In genomic region chr2:179022685-179023084, GRCh38 we compare ENCODE assay signal across 19 cellular contexts. TPM values are rescaled to one million over a fixed set of nuclear protein-coding genes. Genes with fewer than 3 reads are reported as not detected.
DNase-seq lines count a peak whose midpoint lies in the region; ATAC-seq and TF ChIP-seq lines count a peak whose summit lies in the region.
"Had no signal": no experiment of that assay in that cellular context is flagged by ENCODE, and none has a peak within 500 bp of the region (broad histone marks: within the 10 kb centered on the region; RNA-seq: fewer than 3 reads in every experiment).

No MANE protein-coding gene starts in this region.

- DNase-seq in Right ventricle myocardium inferior (ENCODE audit: missing footprints) (peak; percentile 65), cardiac septum (ENCODE audit: low spot score) (no peak), OCI-LY7 (ENCODE audit: low spot score) (no peak), heart right ventricle (peak; percentile 20 to 24), NOMO-1 (lab: John Stamatoyannopoulos, UW; ENCODE audit: unreplicated experiment in 2 of 2) (no peak), WTC11 (ENCODE audit: low spot score) (no peak)
- no peak for DNase-seq in activated T-helper 2 cell treated with anti-CD3 and anti-CD28 coated beads, Interferon-gamma antibody, Interleukin-2, Interleukin-4, amounts not matched to agents 10 μg/mL and 5 μg/mL and 100 μg/mL, durations not matched to agents 14 hours and 24 hours and 36 hours (ENCODE audit: low spot score)
- DNase-seq: 8988T, C1 segment of cervical spinal cord, COR-L47, GOT3, KG1, NCI-H1105 treated with DMSO at 0.1 percent for 48 hours, NCI-H187 treated with DMSO at 0.1 percent for 48 hours, NCI-H2171 treated with DMSO at 0.1 percent for 48 hours, NCI-H510A, PC-3 had no signal

- no TSS peak for BruUV-seq in OCI-LY7 (replicated peaks; lab: Mats Ljungman, UMichigan)

- TF ChIP-seq CTCF in OCI-LY7 (conservative IDR thresholded peaks at IDR 0.05; ENCODE audit: low read length) (no peak), heart right ventricle (IDR thresholded peaks at IDR 0.05) (no peak), WTC11 (IDR thresholded peaks at IDR 0.05) (no peak)

- peaks cover under 1% of the 10 kb centered on the region; the same call in 1 of the 2 replicates for H3K36me3 ChIP-seq in OCI-LY7 (ENCODE audit: insufficient read depth, low read length)
- no peaks in the 10 kb centered on the region for H3K36me3 ChIP-seq in heart right ventricle

- WGBS in heart right ventricle, 2 donors: 69 to 76% methylated on average over 5 of the region's 5 CpGs

- H3K36me3 Mint-ChIP-seq in activated T-helper 2 cell treated with anti-CD3 and anti-CD28 coated beads, Interferon-gamma antibody, Interleukin-2, Interleukin-4, amounts not matched to agents 10 μg/mL and 5 μg/mL and 100 μg/mL, durations not matched to agents 14 hours and 24 hours and 36 hours (ENCODE audit: low read depth): peaks cover 25% of the 10 kb centered on the region
- peaks cover 20% of the 10 kb centered on the region for H3K36me3 Mint-ChIP-seq in WTC11

- H3K27me3 Mint-ChIP-seq in activated T-helper 2 cell treated with anti-CD3 and anti-CD28 coated beads, Interferon-gamma antibody, Interleukin-2, Interleukin-4, amounts not matched to agents 10 μg/mL and 5 μg/mL and 100 μg/mL, durations not matched to agents 14 hours and 24 hours and 36 hours (ENCODE audit: low read depth): no peaks in the 10 kb centered on the region
- no peaks in the 10 kb centered on the region for H3K27me3 Mint-ChIP-seq in WTC11 (ENCODE audit: low read depth)

- intact Hi-C loops in Right ventricle myocardium inferior (cut with DNase I): no loop called here
- intact Hi-C loops in cardiac septum (cut with DNase I): no loop called here
- intact Hi-C loops in OCI-LY7 (cut with micrococcal nuclease; ENCODE audit: unreplicated experiment): loop anchor here (1.0 to 5.0 kb wide), 3 partner anchors 10 to 130 kb away; no protein-coding TSS in a partner anchor
- intact Hi-C loops in heart right ventricle (cut with DNase I): no loop called here
- intact Hi-C loops in activated T-helper 2 cell treated with anti-CD3 and anti-CD28 coated beads, Interferon-gamma antibody, Interleukin-2, Interleukin-4, amounts not matched to agents 10 μg/mL and 5 μg/mL and 100 μg/mL, durations not matched to agents 14 hours and 24 hours and 36 hours (cut with micrococcal nuclease): loop anchor here (10.0 kb wide), 1 partner anchor 228 kb away; no protein-coding TSS in a partner anchor

- H3K9me3 Mint-ChIP-seq in activated T-helper 2 cell treated with anti-CD3 and anti-CD28 coated beads, Interferon-gamma antibody, Interleukin-2, Interleukin-4, amounts not matched to agents 10 μg/mL and 5 μg/mL and 100 μg/mL, durations not matched to agents 14 hours and 24 hours and 36 hours: peaks cover 23% of the 10 kb centered on the region
- H3K9me3 Mint-ChIP-seq in WTC11: peaks cover 23% of the 10 kb centered on the region

- POLR2A ChIA-PET in OCI-LY7 (lab: Charles Lee): interaction anchor here (0.9 to 4.0 kb wide), 7 partner anchors 8 to 107 kb away, joined by 3 to 37 read pairs (median 8); partner anchors contain the start of gene CCDC141
- POLR2A ChIA-PET in WTC11 (lab: Charles Lee): no interaction called here

- no peaks in the 10 kb centered on the region for H3K9me2 ChIP-seq in OCI-LY7 (ENCODE audit: insufficient read depth, low read length)

- H3K4me3 ChIP-seq in OCI-LY7 (ENCODE audit: low read depth, low read length, poor library complexity, severe bottlenecking): peak overlapping the region; percentile 16
- H3K4me3 ChIP-seq in heart right ventricle: peak overlapping the region in 1 of 10 donors; percentile 12
- H3K4me3 ChIP-seq: SK-N-MC had no signal

- H3K4me1 ChIP-seq in OCI-LY7 (ENCODE audit: insufficient read depth, low read length, poor library complexity, severe bottlenecking) (peaks cover 26% of the 10 kb centered on the region), heart right ventricle (peaks cover 0 to 37% (median 5%) of the 10 kb centered on the region in 9 donors)

- ATAC-seq in Right ventricle myocardium inferior: peak; percentile 59
- peak in 7 of 8 donors; percentile 53 to 85 (median 67) for ATAC-seq in heart right ventricle
- no peak for ATAC-seq in GM21515 (IDR thresholded peaks at IDR 0.05; ENCODE audit: unreplicated experiment)
- no peak for ATAC-seq in WTC11
- ATAC-seq: PC-3 had no signal

- H4K20me1 ChIP-seq in OCI-LY7 (ENCODE audit: insufficient read depth, low read length): no peaks in the 10 kb centered on the region

- H3K27ac Mint-ChIP-seq in activated T-helper 2 cell treated with anti-CD3 and anti-CD28 coated beads, Interferon-gamma antibody, Interleukin-2, Interleukin-4, amounts not matched to agents 10 μg/mL and 5 μg/mL and 100 μg/mL, durations not matched to agents 14 hours and 24 hours and 36 hours: no peak overlapping the region
- H3K27ac Mint-ChIP-seq in WTC11: no peak overlapping the region

- H3K4me1 Mint-ChIP-seq in activated T-helper 2 cell treated with anti-CD3 and anti-CD28 coated beads, Interferon-gamma antibody, Interleukin-2, Interleukin-4, amounts not matched to agents 10 μg/mL and 5 μg/mL and 100 μg/mL, durations not matched to agents 14 hours and 24 hours and 36 hours (ENCODE audit: low read depth): peaks cover 16% of the 10 kb centered on the region
- no peaks in the 10 kb centered on the region for H3K4me1 Mint-ChIP-seq in WTC11

- H2AFZ ChIP-seq in OCI-LY7 (ENCODE audit: low read length): peak overlapping the region; percentile 79

- no peaks in the 10 kb centered on the region for H3K27me3 ChIP-seq in heart right ventricle

- CTCF ChIA-PET in OCI-LY7 (lab: Charles Lee; ENCODE audit: unreplicated experiment) (interaction anchor here (2.5 kb wide), 1 partner anchor 9 kb away, joined by 7 read pairs; no protein-coding TSS in a partner anchor), WTC11 (lab: Charles Lee) (interaction anchor here (0.8 to 3.0 kb wide), 3 partner anchors 94 to 127 kb away, joined by 3 to 12 read pairs (median 3); no protein-coding TSS in a partner anchor)

- H3K9me3 ChIP-seq in OCI-LY7 (ENCODE audit: low read length) (peaks cover under 1% of the 10 kb centered on the region; the same call in 1 of the 2 replicates), heart right ventricle (peaks cover 0 to 10% (median 0%) of the 10 kb centered on the region in 11 donors)

- no peak overlapping the region for H3K4me3 Mint-ChIP-seq in activated T-helper 2 cell treated with anti-CD3 and anti-CD28 coated beads, Interferon-gamma antibody, Interleukin-2, Interleukin-4, amounts not matched to agents 10 μg/mL and 5 μg/mL and 100 μg/mL, durations not matched to agents 14 hours and 24 hours and 36 hours (ENCODE audit: low read depth)
- H3K4me3 Mint-ChIP-seq in WTC11: no peak overlapping the region

- no peak overlapping the region for H3K27ac ChIP-seq in OCI-LY7 (ENCODE audit: low read depth, low read length, poor library complexity, severe bottlenecking)
- peak overlapping the region in 8 of 10 donors; percentile 41 to 76 (median 54) for H3K27ac ChIP-seq in heart right ventricle
- H3K27ac ChIP-seq: SK-N-MC had no signal

- H3K4me2 ChIP-seq in OCI-LY7 (ENCODE audit: low read length): peak overlapping the region; percentile 57; the same call in 1 of the 2 replicates

- no peaks in the 10 kb centered on the region for H3K79me2 ChIP-seq in OCI-LY7 (ENCODE audit: insufficient read depth, low read depth, low read length)

TF ChIP-seq in WTC11, 78 proteins besides CTCF, POLR2A, EP300 and RAD21 (continues in another document):
- TF ChIP-seq ESRRA (CRISPR knock-in tag; IDR thresholded peaks at IDR 0.05; ENCODE audit: borderline replicate concordance) (no peak), ZNF396 (CRISPR knock-in tag; IDR thresholded peaks at IDR 0.05; ENCODE audit: borderline replicate concordance) (no peak), ATF1 (CRISPR knock-in tag; IDR thresholded peaks at IDR 0.05) (no peak), CREB1 (CRISPR knock-in tag; IDR thresholded peaks at IDR 0.05) (no peak), SOX15 (CRISPR knock-in tag; IDR thresholded peaks at IDR 0.05) (no peak), STAT6 (CRISPR knock-in tag; conservative IDR thresholded peaks at IDR 0.05; ENCODE audit: low read depth) (no peak), USF2 (CRISPR knock-in tag; IDR thresholded peaks at IDR 0.05) (no peak)

RNA-seq across cellular contexts. Expression of gene CCDC141, which starts 27.3 kb away (rescaled TPM):
- 116 TPM for total RNA-seq in Right ventricle myocardium inferior
- total RNA-seq in cardiac septum: 162 TPM
- 0.15 TPM in 1 of 2 replicates, not detected in the other for total RNA-seq in OCI-LY7 (2014; rRNA removed; shearing (Covaris generic))
- 0.07 and 0.32 TPM in 2 replicates for total RNA-seq in OCI-LY7 (2022)
- 100 to 1,000 TPM; 138 to 379 (median 236) TPM for total RNA-seq in heart right ventricle
- 10 to 100 TPM in 1 of 2 donors, 1 to 10 TPM in 1; 5.2 to 15.2 TPM for polyA plus RNA-seq in heart right ventricle
- 3.6 and 4.2 TPM in 2 replicates for total RNA-seq in activated T-helper 2 cell treated with anti-CD3 and anti-CD28 coated beads, Interferon-gamma antibody, Interleukin-2, Interleukin-4, amounts not matched to agents 10 μg/mL and 5 μg/mL and 100 μg/mL, durations not matched to agents 14 hours and 24 hours and 36 hours
- 8.5 to 10.2 TPM (median 8.8 TPM) in 3 replicates for total RNA-seq in WTC11 (2021)

Comparison
In these comparisons a context has a peak if more than half of its experiments do, and no peak if none do; other contexts are left out.
1. DNase-seq: peak in Right ventricle myocardium inferior (single experiment) and heart right ventricle (2 of 2); none in cardiac septum (single experiment), OCI-LY7 (single experiment), NOMO-1 (0 of 2), activated T-helper 2 cell treated with anti-CD3 and anti-CD28 coated beads, Interferon-gamma antibody, Interleukin-2, Interleukin-4, amounts not matched to agents 10 μg/mL and 5 μg/mL and 100 μg/mL, durations not matched to agents 14 hours and 24 hours and 36 hours (single experiment) and WTC11 (single experiment).
2. ATAC-seq: peak in Right ventricle myocardium inferior (single experiment) and heart right ventricle (7 of 8); none in GM21515 (single experiment) and WTC11 (single experiment).
3. RNA of gene CCDC141, which starts 27.3 kb away (total RNA-seq): 138 to 379 TPM in heart right ventricle, 162 TPM in cardiac septum (single experiment) and 116 TPM in Right ventricle myocardium inferior (single experiment); 8.5 to 10.2 TPM in WTC11, 3.6 to 4.2 TPM in activated T-helper 2 cell treated with anti-CD3 and anti-CD28 coated beads, Interferon-gamma antibody, Interleukin-2, Interleukin-4, amounts not matched to agents 10 μg/mL and 5 μg/mL and 100 μg/mL, durations not matched to agents 14 hours and 24 hours and 36 hours and 0.07 to 0.32 TPM in OCI-LY7; every median in the first group is over 10 times any median in the second.
4. intact Hi-C loops: an anchor here in OCI-LY7 (1.0 to 5.0 kb wide) and activated T-helper 2 cell treated with anti-CD3 and anti-CD28 coated beads, Interferon-gamma antibody, Interleukin-2, Interleukin-4, amounts not matched to agents 10 μg/mL and 5 μg/mL and 100 μg/mL, durations not matched to agents 14 hours and 24 hours and 36 hours (10.0 kb wide); none called in Right ventricle myocardium inferior, cardiac septum and heart right ventricle.